In genomic region chr17:82592751-82593589, GRCh38 we compare ENCODE assay signal across 1 cellular context.
A peak's percentile ranks its signal among the peaks of the same experiment; 100 is the strongest.
TF ChIP-seq lines count a peak whose summit lies in the region.

No MANE protein-coding gene starts in this region.

TF ChIP-seq in HepG2, 621 proteins besides CTCF, POLR2A, EP300 and RAD21 (continued from another document and continues in another):
- TF ChIP-seq UBTF (CRISPR knock-in tag; IDR thresholded peaks at IDR 0.05) (peak; percentile 38; the same call in 1 of the 2 replicates), NR3C1 (CRISPR knock-in tag; IDR thresholded peaks at IDR 0.05) (no peak), PLSCR1 (CRISPR knock-in tag; IDR thresholded peaks at IDR 0.05; ENCODE audit: borderline replicate concordance) (no peak), ZNF777 (CRISPR knock-in tag; IDR thresholded peaks at IDR 0.05) (no peak), ZNF710 (CRISPR knock-in tag; IDR thresholded peaks at IDR 0.05; ENCODE audit: borderline replicate concordance) (peak; percentile 50; the same call in 1 of the 2 replicates), U2AF1 (optimal IDR thresholded peaks at IDR 0.05; ENCODE audit: low read depth, low read length) (no peak), HMGXB3 (CRISPR knock-in tag; IDR thresholded peaks at IDR 0.05; ENCODE audit: borderline replicate concordance) (no peak), ZNF431 (CRISPR knock-in tag; IDR thresholded peaks at IDR 0.05; ENCODE audit: borderline replicate concordance, low read depth) (no peak), ZNF430 (CRISPR knock-in tag; IDR thresholded peaks at IDR 0.05) (no peak), ZNF503 (CRISPR knock-in tag; IDR thresholded peaks at IDR 0.05) (no peak), RNF2 (conservative IDR thresholded peaks at IDR 0.05; ENCODE audit: low read depth) (no peak), EHMT2 (IDR thresholded peaks at IDR 0.05; ENCODE audit: borderline replicate concordance, low read depth, low read length) (no peak), DR1 (CRISPR knock-in tag; IDR thresholded peaks at IDR 0.05) (no peak), ZNF335 (CRISPR knock-in tag; IDR thresholded peaks at IDR 0.05) (0 out of 2 replicates have a peak, but pooled peaks have one; percentile 48), RERE (CRISPR knock-in tag; IDR thresholded peaks at IDR 0.05; ENCODE audit: low read depth) (no peak), HMG20A (CRISPR knock-in tag; IDR thresholded peaks at IDR 0.05; ENCODE audit: borderline replicate concordance) (no peak), CEBPZ (IDR thresholded peaks at IDR 0.05; ENCODE audit: low read length) (no peak), PCBP1 (IDR thresholded peaks at IDR 0.05; ENCODE audit: borderline replicate concordance, low read depth, low read length) (peak; percentile 70; the same call in 1 of the 2 replicates), ATF2 (CRISPR knock-in tag; IDR thresholded peaks at IDR 0.05) (no peak), MAX (IDR thresholded peaks at IDR 0.05) (no peak; the same call in 1 of the 2 replicates), ZFP36 (IDR thresholded peaks at IDR 0.05; ENCODE audit: borderline replicate concordance, low read depth, low read length, partially characterized antibody) (no peak), HIC2 (CRISPR knock-in tag; IDR thresholded peaks at IDR 0.05; ENCODE audit: low read depth) (peak; percentile 94), ZNF788 (CRISPR knock-in tag; IDR thresholded peaks at IDR 0.05; ENCODE audit: borderline replicate concordance) (peak; percentile 56; the same call in 1 of the 2 replicates)
